8 cellular contexts compared by ENCODE assay signal in genomic region chr5:72817076-72817476, GRCh38. TPM values are rescaled to one million over a fixed set of nuclear protein-coding genes. Genes with fewer than 3 reads are reported as not detected.
DNase-seq lines count a peak whose midpoint lies in the region; ATAC-seq and TF ChIP-seq lines count a peak whose summit lies in the region.

No MANE protein-coding gene starts in this region.

- no peaks in the 10 kb centered on the region for H3K9me3 Mint-ChIP-seq in GM23338
- H3K9me3 Mint-ChIP-seq in activated CD8-positive, alpha-beta T cell treated with anti-CD3 and anti-CD28 coated beads, Interleukin-2, amount 10 ng/mL, durations not matched to agents 7 days and 5 days (ENCODE audit: insufficient read depth), result no peaks in the 10 kb centered on the region

- TF ChIP-seq CTCF in GM23338 (conservative IDR thresholded peaks at IDR 0.05; ENCODE audit: low read depth in 2 of 2), result no peak

- H3K79me2 ChIP-seq in GM23338 (replicated peaks; ENCODE audit: insufficient read depth), result peaks cover 33% of the 10 kb centered on the region

- H3K4me1 Mint-ChIP-seq in GM23338, result peaks cover 21% of the 10 kb centered on the region; the same call in 2 of the 3 replicates
- H3K4me1 Mint-ChIP-seq in activated CD8-positive, alpha-beta T cell treated with anti-CD3 and anti-CD28 coated beads, Interleukin-2, amount 10 ng/mL, durations not matched to agents 7 days and 5 days (ENCODE audit: low read depth), result peaks cover 29% of the 10 kb centered on the region

- H3K27ac Mint-ChIP-seq in GM23338, result peak overlapping the region; percentile 91
- H3K27ac Mint-ChIP-seq in activated CD8-positive, alpha-beta T cell treated with anti-CD3 and anti-CD28 coated beads, Interleukin-2, amount 10 ng/mL, durations not matched to agents 7 days and 5 days, result peak overlapping the region; percentile 74

- H3K36me3 ChIP-seq in GM23338 (ENCODE audit: insufficient read depth), result no peaks in the 10 kb centered on the region
- H3K36me3 ChIP-seq in KOPT-K1 (ENCODE audit: insufficient read depth, low read length), result no peaks in the 10 kb centered on the region
- no peaks in the 10 kb centered on the region for H3K36me3 ChIP-seq in mucosa of stomach (ENCODE audit: control insufficient read depth, insufficient read depth, low read length)
- H3K36me3 ChIP-seq in stomach smooth muscle (ENCODE audit: control insufficient read depth in 2 of 2, insufficient read depth in 2 of 2, low read length in 2 of 2), result no peaks in the 10 kb centered on the region

- H3K9me3 ChIP-seq in KOPT-K1 (ENCODE audit: insufficient read depth, low read length, poor library complexity, severe bottlenecking) (peaks cover 4% of the 10 kb centered on the region), mucosa of stomach (ENCODE audit: control insufficient read depth, low read length) (no peaks in the 10 kb centered on the region), stomach smooth muscle (ENCODE audit: control insufficient read depth in 2 of 2, low read length in 2 of 2) (no peaks in the 10 kb centered on the region)

- H3K9ac ChIP-seq in mucosa of stomach (ENCODE audit: low read length) (peak overlapping the region; percentile 99), stomach smooth muscle (ENCODE audit: low read length in 2 of 2) (peak overlapping the region; percentile 88 to 95)

- H3K9me2 ChIP-seq in GM23338 (ENCODE audit: insufficient read depth), result no peaks in the 10 kb centered on the region

- ATAC-seq in GM23338 (peak; percentile 65), esophagus mucosa (peak; percentile 39)
- ATAC-seq in activated CD8-positive, alpha-beta T cell treated with anti-CD3 and anti-CD28 coated beads, Interleukin-2, amount 10 ng/mL, durations not matched to agents 7 days and 5 days, result peak; percentile 41

- H2AFZ ChIP-seq in GM23338, result peak overlapping the region; percentile 94

- H3K36me3 Mint-ChIP-seq in GM23338 (ENCODE audit: low read depth), result no peaks in the 10 kb centered on the region
- H3K36me3 Mint-ChIP-seq in activated CD8-positive, alpha-beta T cell treated with anti-CD3 and anti-CD28 coated beads, Interleukin-2, amount 10 ng/mL, durations not matched to agents 7 days and 5 days (ENCODE audit: low read depth), result no peaks in the 10 kb centered on the region

- peak; percentile 5 for DNase-seq in DMS79 (lab: John Stamatoyannopoulos, UW)
- DNase-seq in DMS79 treated with DMSO at 0.1 percent for 48 hours (lab: John Stamatoyannopoulos, UW), result no peak
- DNase-seq in GM23338 (ENCODE audit: low spot score), result peak; percentile 68
- DNase-seq in activated CD8-positive, alpha-beta T cell treated with anti-CD3 and anti-CD28 coated beads, Interleukin-2, amount 10 ng/mL, durations not matched to agents 7 days and 5 days, result peak; percentile 51

- peaks cover 6% of the 10 kb centered on the region; the same call in 1 of the 2 replicates for H3K27me3 ChIP-seq in GM23338 (ENCODE audit: insufficient read depth)
- H3K27me3 ChIP-seq in mucosa of stomach (ENCODE audit: control insufficient read depth, insufficient read depth, low read length), result no peaks in the 10 kb centered on the region
- no peaks in the 10 kb centered on the region for H3K27me3 ChIP-seq in stomach smooth muscle (ENCODE audit: control insufficient read depth in 1 of 2, insufficient read depth in 2 of 2, low read length in 2 of 2)

- peak overlapping the region; percentile 91 for H3K4me3 Mint-ChIP-seq in GM23338
- peak overlapping the region; percentile 80 for H3K4me3 Mint-ChIP-seq in activated CD8-positive, alpha-beta T cell treated with anti-CD3 and anti-CD28 coated beads, Interleukin-2, amount 10 ng/mL, durations not matched to agents 7 days and 5 days

- POLR2A ChIA-PET in activated CD8-positive, alpha-beta T cell treated with anti-CD3 and anti-CD28 coated beads, Interleukin-2, amount 10 ng/mL, durations not matched to agents 7 days and 5 days (lab: Charles Lee), result interaction anchor here (1.0 to 1.9 kb wide), 3 partner anchors 9 to 32 kb away, joined by 3 to 20 read pairs (median 3); no protein-coding TSS in a partner anchor

- H3K4me3 ChIP-seq in GM23338 (peak overlapping the region; percentile 80), mucosa of stomach (ENCODE audit: low read length) (peak overlapping the region; percentile 40), stomach smooth muscle (ENCODE audit: low read length in 2 of 2) (peak overlapping the region; percentile 68 to 83)

- H3K27ac ChIP-seq in GM23338 (ENCODE audit: low read depth) (peak overlapping the region; percentile 55), KOPT-K1 (ENCODE audit: low read depth, low read length, poor library complexity, severe bottlenecking) (peak overlapping the region; percentile 56), stomach smooth muscle (ENCODE audit: low read length) (peak overlapping the region; percentile 89)

- peak overlapping the region; percentile 97 for H3K4me2 ChIP-seq in GM23338

- H3F3A ChIP-seq in GM23338 (replicated peaks; ENCODE audit: low read depth), result peaks cover 8% of the 10 kb centered on the region; the same call in 1 of the 2 replicates

- H3K4me1 ChIP-seq in GM23338 (ENCODE audit: insufficient read depth), result peaks cover 24% of the 10 kb centered on the region
- H3K4me1 ChIP-seq in mucosa of stomach (ENCODE audit: control insufficient read depth, insufficient read depth, low read length), result peaks cover 7% of the 10 kb centered on the region
- H3K4me1 ChIP-seq in stomach smooth muscle (ENCODE audit: control insufficient read depth, insufficient read depth, low read length), result peaks cover 9% of the 10 kb centered on the region

- peaks cover 5% of the 10 kb centered on the region for H3K27me3 Mint-ChIP-seq in GM23338 (ENCODE audit: insufficient read depth, low read depth, poor library complexity)
- H3K27me3 Mint-ChIP-seq in activated CD8-positive, alpha-beta T cell treated with anti-CD3 and anti-CD28 coated beads, Interleukin-2, amount 10 ng/mL, durations not matched to agents 7 days and 5 days (ENCODE audit: low read depth), result peaks cover 11% of the 10 kb centered on the region

- H4K20me1 ChIP-seq in GM23338 (replicated peaks; ENCODE audit: insufficient read depth), result no peaks in the 10 kb centered on the region

- CTCF ChIA-PET in activated CD8-positive, alpha-beta T cell treated with anti-CD3 and anti-CD28 coated beads, Interleukin-2, amount 10 ng/mL, durations not matched to agents 7 days and 5 days (lab: Charles Lee), result interaction anchor here (0.7 to 5.2 kb wide), 10 partner anchors 10 to 497 kb away, joined by 3 to 68 read pairs (median 8); partner anchors contain the start of genes MRPS27 and PTCD2

TF ChIP-seq in GM23338, 12 proteins besides CTCF, POLR2A, EP300 and RAD21 (continues in another document):
- TF ChIP-seq STAT1 (IDR thresholded peaks at IDR 0.05; ENCODE audit: unreplicated experiment) (no peak), ETS1 (IDR thresholded peaks at IDR 0.05) (no peak), EZH2phosphoT487 (IDR thresholded peaks at IDR 0.05; ENCODE audit: unreplicated experiment) (no peak), CREB1 (CRISPR knock-in tag; IDR thresholded peaks at IDR 0.05; ENCODE audit: low read depth) (no peak)

RNA-seq across cellular contexts. Expression of gene TNPO1, which starts 0.6 kb away (rescaled TPM):
- total RNA-seq in GM23338 (2014; rRNA removed; shearing (Covaris generic)), result 197 and 224 TPM in 2 replicates
- 94.7 and 117 TPM in 2 replicates for polyA plus RNA-seq in GM23338 (2016; fragmentation: Nextera tagmentation; extraction: Ambion mirVana)
- 10 to 100 TPM; 75.9 to 90.2 TPM for total RNA-seq in activated CD8-positive, alpha-beta T cell treated with anti-CD3 and anti-CD28 coated beads, Interleukin-2, amount 10 ng/mL, durations not matched to agents 7 days and 5 days
- total RNA-seq in esophagus mucosa, result 58.7 TPM
